ENCODE assay signal across 2 cellular contexts in the genomic region with DNA sequence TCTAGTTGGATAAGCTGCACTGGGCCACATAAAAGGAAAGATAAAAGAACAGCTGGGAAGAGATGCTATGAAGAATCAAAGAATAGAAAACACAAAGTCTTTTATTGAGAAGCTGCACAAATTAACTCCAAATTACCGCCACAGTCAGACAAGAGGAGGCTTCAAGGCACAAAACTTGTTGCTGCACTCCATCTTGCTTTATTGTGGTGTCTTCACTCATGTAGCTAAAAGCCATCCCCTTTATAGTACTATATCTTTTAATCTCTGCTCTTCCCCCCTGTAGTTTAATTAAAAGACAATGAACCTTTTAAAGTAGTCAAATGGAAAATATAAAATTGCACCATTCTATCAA.
TF ChIP-seq lines count a peak whose summit lies in the region.

No MANE protein-coding gene starts in this region.

TF ChIP-seq in endothelial cell of umbilical vein, 7 proteins besides CTCF, POLR2A, EP300 and RAD21 (continued from another document):
- no peak for TF ChIP-seq GATA2 (IDR thresholded peaks at IDR 0.05; ENCODE audit: insufficient read depth, insufficient read length, low read depth, low read length)
- no peak for TF ChIP-seq FOS (IDR thresholded peaks at IDR 0.05; ENCODE audit: borderline replicate concordance, insufficient read depth, low read length)
- no peak for TF ChIP-seq MYC (IDR thresholded peaks at IDR 0.05; ENCODE audit: low read depth, low read length)
- TF ChIP-seq, protein P1, sequence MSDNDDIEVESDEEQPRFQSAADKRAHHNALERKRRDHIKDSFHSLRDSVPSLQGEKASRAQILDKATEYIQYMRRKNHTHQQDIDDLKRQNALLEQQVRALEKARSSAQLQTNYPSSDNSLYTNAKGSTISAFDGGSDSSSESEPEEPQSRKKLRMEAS (IDR thresholded peaks at IDR 0.05; ENCODE audit: insufficient read depth, insufficient read length) = no peak
- TF ChIP-seq POLR2AphosphoS5 (IDR thresholded peaks at IDR 0.05; ENCODE audit: insufficient read depth, low read depth, low read length) = no peak
- no peak for TF ChIP-seq EZH2 (IDR thresholded peaks at IDR 0.05; ENCODE audit: borderline replicate concordance, low read depth, low read length, severe bottlenecking)

TF ChIP-seq in neural cell, 6 proteins besides CTCF, POLR2A, EP300 and RAD21 (continued from another document):
- TF ChIP-seq TAF1 (IDR thresholded peaks at IDR 0.05; ENCODE audit: low read depth) (no peak), MXI1 (conservative IDR thresholded peaks at IDR 0.05; ENCODE audit: poor library complexity, severe bottlenecking) (no peak), SMC3 (conservative IDR thresholded peaks at IDR 0.05; ENCODE audit: poor library complexity) (no peak)
- TF ChIP-seq, protein P2, sequence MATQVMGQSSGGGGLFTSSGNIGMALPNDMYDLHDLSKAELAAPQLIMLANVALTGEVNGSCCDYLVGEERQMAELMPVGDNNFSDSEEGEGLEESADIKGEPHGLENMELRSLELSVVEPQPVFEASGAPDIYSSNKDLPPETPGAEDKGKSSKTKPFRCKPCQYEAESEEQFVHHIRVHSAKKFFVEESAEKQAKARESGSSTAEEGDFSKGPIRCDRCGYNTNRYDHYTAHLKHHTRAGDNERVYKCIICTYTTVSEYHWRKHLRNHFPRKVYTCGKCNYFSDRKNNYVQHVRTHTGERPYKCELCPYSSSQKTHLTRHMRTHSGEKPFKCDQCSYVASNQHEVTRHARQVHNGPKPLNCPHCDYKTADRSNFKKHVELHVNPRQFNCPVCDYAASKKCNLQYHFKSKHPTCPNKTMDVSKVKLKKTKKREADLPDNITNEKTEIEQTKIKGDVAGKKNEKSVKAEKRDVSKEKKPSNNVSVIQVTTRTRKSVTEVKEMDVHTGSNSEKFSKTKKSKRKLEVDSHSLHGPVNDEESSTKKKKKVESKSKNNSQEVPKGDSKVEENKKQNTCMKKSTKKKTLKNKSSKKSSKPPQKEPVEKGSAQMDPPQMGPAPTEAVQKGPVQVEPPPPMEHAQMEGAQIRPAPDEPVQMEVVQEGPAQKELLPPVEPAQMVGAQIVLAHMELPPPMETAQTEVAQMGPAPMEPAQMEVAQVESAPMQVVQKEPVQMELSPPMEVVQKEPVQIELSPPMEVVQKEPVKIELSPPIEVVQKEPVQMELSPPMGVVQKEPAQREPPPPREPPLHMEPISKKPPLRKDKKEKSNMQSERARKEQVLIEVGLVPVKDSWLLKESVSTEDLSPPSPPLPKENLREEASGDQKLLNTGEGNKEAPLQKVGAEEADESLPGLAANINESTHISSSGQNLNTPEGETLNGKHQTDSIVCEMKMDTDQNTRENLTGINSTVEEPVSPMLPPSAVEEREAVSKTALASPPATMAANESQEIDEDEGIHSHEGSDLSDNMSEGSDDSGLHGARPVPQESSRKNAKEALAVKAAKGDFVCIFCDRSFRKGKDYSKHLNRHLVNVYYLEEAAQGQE (IDR thresholded peaks at IDR 0.05; ENCODE audit: borderline replicate concordance) = no peak
TF ChIP-seq in neural cell: peak in this region for 0.
